In genomic region chr15:95853350-95853749, GRCh38 we compare ENCODE assay signal across 24 cellular contexts.
DNase-seq lines count a peak whose midpoint lies in the region; FAIRE-seq and TF ChIP-seq lines count a peak whose summit lies in the region.
"Had no signal": no experiment of that assay in that cellular context is flagged by ENCODE, and none has a peak within 500 bp of the region (broad histone marks: within the 10 kb centered on the region; RNA-seq: fewer than 3 reads in every experiment).

No MANE protein-coding gene starts in this region.

- FAIRE-seq in bronchial epithelial cell (lab: Jason Lieb, UNC), result no peak
- FAIRE-seq: D721Med, G401.6 had no signal

- CTCF ChIA-PET in HEK293 (lab: Yijun Ruan, JAX), result no interaction called here

- H3K4me3 Mint-ChIP-seq in endodermal cell, result no peak overlapping the region

- no peaks in the 10 kb centered on the region for H3K36me3 Mint-ChIP-seq in endodermal cell (ENCODE audit: low read depth)

- no peaks in the 10 kb centered on the region for H3K9me3 Mint-ChIP-seq in endodermal cell

- H3K9ac ChIP-seq in endodermal cell (ENCODE audit: extremely low read depth, low read length, poor library complexity, severe bottlenecking), result no peak overlapping the region

- H3K27ac Mint-ChIP-seq in endodermal cell, result no peak overlapping the region

- no peaks in the 10 kb centered on the region for H3K27me3 ChIP-seq in bronchial epithelial cell (ENCODE audit: control insufficient read depth, insufficient read depth, low read length)
- no peaks in the 10 kb centered on the region for H3K27me3 ChIP-seq in endodermal cell (ENCODE audit: control insufficient read depth, insufficient read depth, low read length, poor library complexity, severe bottlenecking)

- DNase-seq in bronchial epithelial cell (ENCODE audit: low read depth), result peak; percentile 38
- peak; percentile 49 for DNase-seq in fibroblast of pulmonary artery (ENCODE audit: low read depth)
- DNase-seq in DMS 273 treated with DMSO at 0.1 percent for 48 hours (lab: John Stamatoyannopoulos, UW), result no peak
- no peak for DNase-seq in stimulated activated CD4-positive, alpha-beta T cell treated with anti-CD3 and anti-CD28 coated beads, Interleukin-1b, Interleukin-23, amount 100 ng/mL, for 48 hours
- DNase-seq in endodermal cell, result no peak
- no peak for DNase-seq in GM03348 (ENCODE audit: low spot score)
- DNase-seq: ACHN, AML-193, DMS79, KBM-7, MV-4-11, NCI-H1694 treated with DMSO at 0.1 percent for 48 hours, NCI-H2107, NCI-H2227 treated with DMSO at 0.1 percent for 48 hours, NCI-H510A treated with DMSO at 0.1 percent for 48 hours, NCI-H774, OCI-M1, SHP77 had no signal

- no peaks in the 10 kb centered on the region for H3K27me3 Mint-ChIP-seq in endodermal cell (ENCODE audit: insufficient read depth)

- H3K36me3 ChIP-seq in HEK293 (ENCODE audit: control insufficient read depth in 2 of 2, insufficient read depth in 1 of 2, low read length in 2 of 2), result no peaks in the 10 kb centered on the region
- H3K36me3 ChIP-seq in bronchial epithelial cell (ENCODE audit: control insufficient read depth, insufficient read depth, low read length), result no peaks in the 10 kb centered on the region
- H3K36me3 ChIP-seq in endodermal cell (ENCODE audit: control insufficient read depth, insufficient read depth, low read length), result no peaks in the 10 kb centered on the region
- H3K36me3 ChIP-seq: HAP-1 had no signal

- POLR2A ChIA-PET in HEK293 (lab: Yijun Ruan, JAX), result interaction anchor here (0.7 kb wide), 1 partner anchor 85 kb away, joined by 3 read pairs; no protein-coding TSS in a partner anchor

- H3K4me3 ChIP-seq in HEK293 (ENCODE audit: low read depth, low read length) (no peak overlapping the region), bronchial epithelial cell (ENCODE audit: low read depth, low read length) (no peak overlapping the region), fibroblast of pulmonary artery (replicated peaks; ENCODE audit: low read depth, low read length) (no peak overlapping the region), endodermal cell (ENCODE audit: low read length) (no peak overlapping the region)
- H3K4me3 ChIP-seq: HAP-1, SK-N-MC had no signal

- H3K9me3 ChIP-seq in HEK293 (ENCODE audit: control insufficient read depth, insufficient read depth, low read depth, low read length) (no peaks in the 10 kb centered on the region), endodermal cell (ENCODE audit: control insufficient read depth, low read length) (no peaks in the 10 kb centered on the region)
- H3K9me3 ChIP-seq: HAP-1 had no signal

- peaks cover 10% of the 10 kb centered on the region for H3K4me1 Mint-ChIP-seq in endodermal cell

- no peak overlapping the region for H3K27ac ChIP-seq in HEK293 (ENCODE audit: extremely low read depth, low read depth, low read length)
- no peak overlapping the region for H3K27ac ChIP-seq in endodermal cell (ENCODE audit: low read depth, low read length)
- H3K27ac ChIP-seq: C4-2B, SK-N-MC had no signal

- no peaks in the 10 kb centered on the region for H3K4me1 ChIP-seq in HEK293 (ENCODE audit: control insufficient read depth, insufficient read depth, low read length)
- peaks cover 3% of the 10 kb centered on the region for H3K4me1 ChIP-seq in endodermal cell (ENCODE audit: control insufficient read depth, insufficient read depth, low read length)
- H3K4me1 ChIP-seq: HAP-1 had no signal

- no peak for TF ChIP-seq CTCF in HEK293 (tag by site-specific recombination; IDR thresholded peaks at IDR 0.05)
- TF ChIP-seq CTCF in bronchial epithelial cell (IDR thresholded peaks at IDR 0.05; ENCODE audit: insufficient read depth, low read length, severe bottlenecking), result no peak
- no peak for TF ChIP-seq CTCF in fibroblast of pulmonary artery (IDR thresholded peaks at IDR 0.05; ENCODE audit: low read length, missing control alignments)
- no peak for TF ChIP-seq CTCF in endodermal cell (conservative IDR thresholded peaks at IDR 0.05)

TF ChIP-seq in HEK293, 187 proteins besides CTCF, POLR2A, EP300 and RAD21:
- TF ChIP-seq ZBTB44 (tag by site-specific recombination; IDR thresholded peaks at IDR 0.05) (0 out of 2 replicates have a peak, but pooled peaks have one; percentile 21), ZFP69B (tag by site-specific recombination; IDR thresholded peaks at IDR 0.05) (no peak)

Comparison
In these comparisons a context has a peak if more than half of its experiments do, and no peak if none do; other contexts are left out.
1. DNase-seq: peak in bronchial epithelial cell (single experiment) and fibroblast of pulmonary artery (single experiment); none in DMS 273 treated with DMSO at 0.1 percent for 48 hours (single experiment), stimulated activated CD4-positive, alpha-beta T cell treated with anti-CD3 and anti-CD28 coated beads, Interleukin-1b, Interleukin-23, amount 100 ng/mL, for 48 hours (single experiment), endodermal cell (single experiment) and GM03348 (single experiment).